20 cellular contexts compared by ENCODE assay signal in genomic region chr21:24208562-24209260, GRCh38.
"Had no signal": no experiment of that assay in that cellular context is flagged by ENCODE, and none has a peak within 500 bp of the region (broad histone marks: within the 10 kb centered on the region; RNA-seq: fewer than 3 reads in every experiment).

No MANE protein-coding gene starts in this region.

- H3K4me3 ChIP-seq: coronary artery, esophagus squamous epithelium, hepatocyte, mucosa of descending colon, right atrium auricular region, sigmoid colon, skin epidermis, thoracic aorta, transverse colon, uterus had no signal

- H3K27me3 ChIP-seq: esophagus squamous epithelium, hepatocyte, neutrophil, right atrium auricular region, sigmoid colon, transverse colon, uterus had no signal

- H3K9me3 ChIP-seq: neutrophil, right atrium auricular region, thoracic aorta, uterus had no signal

- H3K36me3 ChIP-seq: esophagus squamous epithelium, neutrophil, right atrium auricular region, sigmoid colon, thoracic aorta, transverse colon, uterus had no signal

- FAIRE-seq: endometrium had no signal

- H3K27ac ChIP-seq: coronary artery, esophagus squamous epithelium, hepatocyte, neutrophil, right atrium auricular region, sigmoid colon, skin epidermis, thoracic aorta, transverse colon, uterus had no signal

- H3K4me1 ChIP-seq: esophagus squamous epithelium, right atrium auricular region, sigmoid colon, transverse colon, uterus had no signal

- DNase-seq: caudate nucleus; effector memory CD4-positive, alpha-beta T cell; esophagus squamous epithelium; foreskin fibroblast; head of caudate nucleus; kidney glomerular epithelial cell; mammary epithelial cell; naive thymus-derived CD8-positive, alpha-beta T cell; sigmoid colon; stimulated activated CD4-positive, alpha-beta T cell treated with anti-CD3 and anti-CD28 coated beads, Interleukin-12 subunit alpha, Interleukin-12 subunit beta, amount 100 ng/mL, for 4 hours; transverse colon; uterus had no signal

- ATAC-seq: mucosa of descending colon; naive thymus-derived CD8-positive, alpha-beta T cell had no signal
